ENCODE assay signal across 8 cellular contexts in genomic region chr10:18104223-18104872, GRCh38. TPM values are rescaled to one million over a fixed set of nuclear protein-coding genes. Genes with fewer than 3 reads are reported as not detected.
DNase-seq lines count a peak whose midpoint lies in the region; ATAC-seq and TF ChIP-seq lines count a peak whose summit lies in the region.

No MANE protein-coding gene starts in this region.

- H3K27me3 ChIP-seq in psoas muscle (ENCODE audit: insufficient read depth in 3 of 3, low read length in 2 of 3) = no peaks in the 10 kb centered on the region

- 64 to 67% (median 66%) methylated on average over 10 of the region's 10 CpGs for WGBS in psoas muscle, 3 donors

- no peaks in the 10 kb centered on the region for H3K36me3 ChIP-seq in psoas muscle (ENCODE audit: insufficient read depth in 1 of 2, low read depth in 1 of 2)

- DNase-seq in AG08395 (ENCODE audit: low spot score) (peak; percentile 52), GM13976 (ENCODE audit: low spot score) (peak; percentile 35), NOMO-1 treated with DMSO at 0.1 percent for 48 hours (lab: John Stamatoyannopoulos, UW; ENCODE audit: unreplicated experiment) (peak; percentile 44), head of caudate nucleus (peak in 40 of 42 donors; percentile 6 to 81 (median 50)), psoas muscle (peak; percentile 29 to 56), DMS79 treated with DMSO at 0.1 percent for 48 hours (lab: John Stamatoyannopoulos, UW) (no peak)
- DNase-seq in activated naive CD4-positive, alpha-beta T cell treated with Interleukin-2 at 50 U/mL for 16 hours = peak; percentile 28

- in situ Hi-C loops in GM13976 (cut with MboI; ENCODE audit: low sequenced_read_pairs, unreplicated experiment) = loop anchor here (25.0 kb wide), 1 partner anchor 492 kb away; the partner anchor contains the start of gene HACD1

- intact Hi-C loops in head of caudate nucleus (cut with DNase I) (no loop called here), psoas muscle (cut with DNase I) (no loop called here)

- H3K4me3 ChIP-seq in psoas muscle = no peak overlapping the region

- no peaks in the 10 kb centered on the region for H3K4me1 ChIP-seq in psoas muscle

- ATAC-seq in psoas muscle = no peak
- ATAC-seq in GM18498 (IDR thresholded peaks at IDR 0.05; ENCODE audit: unreplicated experiment) = no peak

- H3K27ac ChIP-seq in psoas muscle = no peak overlapping the region

- peak; percentile 65 for TF ChIP-seq CTCF in GM13976 (IDR thresholded peaks at IDR 0.05; ENCODE audit: borderline replicate concordance, control extremely low read depth, extremely low read depth, insufficient read depth, missing control alignments)
- TF ChIP-seq CTCF in psoas muscle (IDR thresholded peaks at IDR 0.05) = peak; percentile 43

- H3K9me3 ChIP-seq in psoas muscle = no peaks in the 10 kb centered on the region

RNA-seq across cellular contexts. Expression of gene CACNB2, which starts 35.9 kb away (rescaled TPM):
- under 1 TPM; 0.27 to 0.71 (median 0.46) TPM for total RNA-seq in psoas muscle
- under 1 TPM; 0.20 to 0.48 (median 0.22) TPM for polyA plus RNA-seq in psoas muscle
